1 cellular context compared by ENCODE assay signal in the genomic region with DNA sequence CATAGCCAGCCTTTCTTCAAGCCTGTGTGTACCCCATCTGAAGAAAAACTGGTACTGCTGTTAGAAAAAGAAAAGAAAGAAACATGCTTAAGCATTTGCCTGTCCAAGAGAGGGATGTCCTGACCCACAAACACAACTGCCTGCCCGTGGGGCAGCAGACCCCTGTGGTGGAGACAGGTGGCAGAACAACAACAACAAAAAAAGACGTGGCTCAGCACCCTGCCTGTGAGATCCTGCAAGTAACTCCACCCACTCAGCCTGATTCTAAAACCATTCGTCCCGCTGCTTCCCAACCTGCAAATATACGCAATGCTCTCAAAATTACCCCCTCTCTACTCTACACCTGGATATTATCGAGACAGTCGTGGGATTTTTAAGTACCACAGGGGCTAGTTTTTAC.
TF ChIP-seq lines count a peak whose summit lies in the region.

No MANE protein-coding gene starts in this region.

TF ChIP-seq in HepG2, 621 proteins besides CTCF, POLR2A, EP300 and RAD21 (continued from another document):
- TF ChIP-seq, protein P1, sequence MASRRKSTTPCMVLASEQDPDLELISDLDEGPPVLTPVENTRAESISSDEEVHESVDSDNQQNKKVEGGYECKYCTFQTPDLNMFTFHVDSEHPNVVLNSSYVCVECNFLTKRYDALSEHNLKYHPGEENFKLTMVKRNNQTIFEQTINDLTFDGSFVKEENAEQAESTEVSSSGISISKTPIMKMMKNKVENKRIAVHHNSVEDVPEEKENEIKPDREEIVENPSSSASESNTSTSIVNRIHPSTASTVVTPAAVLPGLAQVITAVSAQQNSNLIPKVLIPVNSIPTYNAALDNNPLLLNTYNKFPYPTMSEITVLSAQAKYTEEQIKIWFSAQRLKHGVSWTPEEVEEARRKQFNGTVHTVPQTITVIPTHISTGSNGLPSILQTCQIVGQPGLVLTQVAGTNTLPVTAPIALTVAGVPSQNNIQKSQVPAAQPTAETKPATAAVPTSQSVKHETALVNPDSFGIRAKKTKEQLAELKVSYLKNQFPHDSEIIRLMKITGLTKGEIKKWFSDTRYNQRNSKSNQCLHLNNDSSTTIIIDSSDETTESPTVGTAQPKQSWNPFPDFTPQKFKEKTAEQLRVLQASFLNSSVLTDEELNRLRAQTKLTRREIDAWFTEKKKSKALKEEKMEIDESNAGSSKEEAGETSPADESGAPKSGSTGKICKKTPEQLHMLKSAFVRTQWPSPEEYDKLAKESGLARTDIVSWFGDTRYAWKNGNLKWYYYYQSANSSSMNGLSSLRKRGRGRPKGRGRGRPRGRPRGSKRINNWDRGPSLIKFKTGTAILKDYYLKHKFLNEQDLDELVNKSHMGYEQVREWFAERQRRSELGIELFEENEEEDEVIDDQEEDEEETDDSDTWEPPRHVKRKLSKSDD (CRISPR knock-in tag; IDR thresholded peaks at IDR 0.05; ENCODE audit: low read depth), result no peak
- TF ChIP-seq TRIM24 (CRISPR knock-in tag; IDR thresholded peaks at IDR 0.05) (no peak), PPARG (CRISPR knock-in tag; conservative IDR thresholded peaks at IDR 0.05) (no peak)
TF ChIP-seq in HepG2: peak in this region for 0.
